12 cellular contexts compared by ENCODE assay signal in the genomic region with DNA sequence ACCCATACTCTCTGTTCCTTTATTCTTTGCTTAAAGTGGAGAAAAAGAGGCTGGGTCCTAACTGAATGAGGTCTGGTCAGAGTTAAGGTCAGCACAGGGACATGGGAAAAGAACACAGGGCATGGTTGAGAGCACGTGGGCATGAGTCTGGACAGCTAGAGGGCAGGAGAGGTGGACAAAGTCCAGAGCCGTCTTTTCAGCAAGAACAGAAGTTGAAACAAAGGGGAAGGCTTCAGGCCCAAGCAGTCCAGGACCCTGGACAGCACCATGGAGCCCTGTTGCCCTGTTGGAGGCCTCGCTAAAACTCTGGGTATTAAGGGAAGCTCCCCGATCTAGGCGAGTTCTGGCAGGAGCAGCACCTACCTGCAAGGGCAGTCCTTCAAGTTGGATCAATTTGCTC. TPM values are rescaled to one million over a fixed set of nuclear protein-coding genes. Genes with fewer than 3 reads are reported as not detected.
DNase-seq lines count a peak whose midpoint lies in the region; ATAC-seq and TF ChIP-seq lines count a peak whose summit lies in the region.
"Had no signal": no experiment of that assay in that cellular context is flagged by ENCODE, and none has a peak within 500 bp of the region (broad histone marks: within the 10 kb centered on the region; RNA-seq: fewer than 3 reads in every experiment).

No MANE protein-coding gene starts in this region.

- no peaks in the 10 kb centered on the region for H3K9me3 Mint-ChIP-seq in activated naive CD8-positive, alpha-beta T cell treated with anti-CD3 and anti-CD28 coated beads, Interleukin-2, amount 10 ng/mL, durations not matched to agents 7 days and 5 days
- no peaks in the 10 kb centered on the region for H3K9me3 Mint-ChIP-seq in activated naive CD8-positive, alpha-beta T cell treated with anti-CD3 and anti-CD28 coated beads for 36 hours
- no peaks in the 10 kb centered on the region for H3K9me3 Mint-ChIP-seq in effector memory CD8-positive, alpha-beta T cell
- H3K9me3 Mint-ChIP-seq: central memory CD8-positive, alpha-beta T cell had no signal

- no peak overlapping the region for H3K27ac ChIP-seq in left ventricle myocardium inferior (replicated peaks)
- H3K27ac ChIP-seq: VCaP had no signal

- no peak overlapping the region for H3K27ac Mint-ChIP-seq in activated naive CD8-positive, alpha-beta T cell treated with anti-CD3 and anti-CD28 coated beads, Interleukin-2, amount 10 ng/mL, durations not matched to agents 7 days and 5 days
- H3K27ac Mint-ChIP-seq in activated naive CD8-positive, alpha-beta T cell treated with anti-CD3 and anti-CD28 coated beads for 36 hours = no peak overlapping the region
- H3K27ac Mint-ChIP-seq in effector memory CD8-positive, alpha-beta T cell = no peak overlapping the region
- H3K27ac Mint-ChIP-seq: memory B cell had no signal

- intact Hi-C loops in left ventricle myocardium inferior (cut with micrococcal nuclease) = no loop called here

- TF ChIP-seq CTCF in left ventricle myocardium inferior (IDR thresholded peaks at IDR 0.05; ENCODE audit: borderline replicate concordance) = no peak

- no peaks in the 10 kb centered on the region for H3K27me3 Mint-ChIP-seq in activated naive CD8-positive, alpha-beta T cell treated with anti-CD3 and anti-CD28 coated beads, Interleukin-2, amount 10 ng/mL, durations not matched to agents 7 days and 5 days
- H3K27me3 Mint-ChIP-seq in activated naive CD8-positive, alpha-beta T cell treated with anti-CD3 and anti-CD28 coated beads for 36 hours = no peaks in the 10 kb centered on the region
- H3K27me3 Mint-ChIP-seq in effector memory CD8-positive, alpha-beta T cell = no peaks in the 10 kb centered on the region
- H3K27me3 Mint-ChIP-seq: central memory CD8-positive, alpha-beta T cell; memory B cell had no signal

- POLR2A ChIA-PET in activated naive CD8-positive, alpha-beta T cell treated with anti-CD3 and anti-CD28 coated beads, Interleukin-2, amount 10 ng/mL, durations not matched to agents 7 days and 5 days (lab: Charles Lee) = no interaction called here

- H3K9me3 ChIP-seq in left ventricle myocardium inferior (replicated peaks) = no peaks in the 10 kb centered on the region

- H3K27me3 ChIP-seq in left ventricle myocardium inferior (ENCODE audit: low read depth) = no peaks in the 10 kb centered on the region

- no peak overlapping the region for H3K4me3 Mint-ChIP-seq in activated naive CD8-positive, alpha-beta T cell treated with anti-CD3 and anti-CD28 coated beads, Interleukin-2, amount 10 ng/mL, durations not matched to agents 7 days and 5 days
- no peak overlapping the region for H3K4me3 Mint-ChIP-seq in activated naive CD8-positive, alpha-beta T cell treated with anti-CD3 and anti-CD28 coated beads for 36 hours
- no peak overlapping the region for H3K4me3 Mint-ChIP-seq in effector memory CD8-positive, alpha-beta T cell
- H3K4me3 Mint-ChIP-seq: central memory CD8-positive, alpha-beta T cell; memory B cell had no signal

- peaks cover 16% of the 10 kb centered on the region for H3K36me3 ChIP-seq in left ventricle myocardium inferior

- H3K4me1 ChIP-seq in left ventricle myocardium inferior = no peaks in the 10 kb centered on the region

- no peak for ATAC-seq in activated naive CD8-positive, alpha-beta T cell treated with anti-CD3 and anti-CD28 coated beads, Interleukin-2, amount 10 ng/mL, durations not matched to agents 7 days and 5 days (ENCODE audit: low read depth)
- ATAC-seq in effector memory CD8-positive, alpha-beta T cell (replicated peaks) = no peak
- no peak for ATAC-seq in HG03159 (IDR thresholded peaks at IDR 0.05; ENCODE audit: unreplicated experiment)

- H3K36me3 Mint-ChIP-seq in activated naive CD8-positive, alpha-beta T cell treated with anti-CD3 and anti-CD28 coated beads, Interleukin-2, amount 10 ng/mL, durations not matched to agents 7 days and 5 days = peaks cover 31% of the 10 kb centered on the region
- H3K36me3 Mint-ChIP-seq in activated naive CD8-positive, alpha-beta T cell treated with anti-CD3 and anti-CD28 coated beads for 36 hours = peaks cover 45% of the 10 kb centered on the region
- no peaks in the 10 kb centered on the region for H3K36me3 Mint-ChIP-seq in effector memory CD8-positive, alpha-beta T cell (ENCODE audit: insufficient read depth)

- peak; percentile 55 for DNase-seq in activated naive CD8-positive, alpha-beta T cell treated with anti-CD3 and anti-CD28 coated beads, Interleukin-2, amount 10 ng/mL, durations not matched to agents 7 days and 5 days
- no peak for DNase-seq in activated naive CD8-positive, alpha-beta T cell treated with anti-CD3 and anti-CD28 coated beads for 36 hours
- peak; percentile 41 for DNase-seq in UCSD-AML1 (lab: John Stamatoyannopoulos, UW; ENCODE audit: unreplicated experiment)
- DNase-seq in left ventricle myocardium inferior = peak; percentile 24
- peak; percentile 18 for DNase-seq in smooth muscle cell of the brain vasculature (ENCODE audit: low read depth, low spot score)
- DNase-seq in effector memory CD8-positive, alpha-beta T cell = no peak
- DNase-seq in NCI-H1092 (lab: John Stamatoyannopoulos, UW) = no peak
- DNase-seq: NCI-H2171 had no signal

- no peak overlapping the region for H3K4me3 ChIP-seq in left ventricle myocardium inferior

- no peaks in the 10 kb centered on the region for H3K4me1 Mint-ChIP-seq in activated naive CD8-positive, alpha-beta T cell treated with anti-CD3 and anti-CD28 coated beads, Interleukin-2, amount 10 ng/mL, durations not matched to agents 7 days and 5 days
- no peaks in the 10 kb centered on the region for H3K4me1 Mint-ChIP-seq in activated naive CD8-positive, alpha-beta T cell treated with anti-CD3 and anti-CD28 coated beads for 36 hours
- no peaks in the 10 kb centered on the region for H3K4me1 Mint-ChIP-seq in effector memory CD8-positive, alpha-beta T cell (ENCODE audit: low read depth in 2 of 2)
- H3K4me1 Mint-ChIP-seq: central memory CD8-positive, alpha-beta T cell; memory B cell had no signal

RNA-seq across cellular contexts. Expression of a gene that starts 50.7 kb away (rescaled TPM):
- 1 to 10 TPM; 2.6 to 3.1 TPM for total RNA-seq in activated naive CD8-positive, alpha-beta T cell treated with anti-CD3 and anti-CD28 coated beads, Interleukin-2, amount 10 ng/mL, durations not matched to agents 7 days and 5 days
- total RNA-seq in activated naive CD8-positive, alpha-beta T cell treated with anti-CD3 and anti-CD28 coated beads for 36 hours = 1 to 10 TPM; 6.0 to 6.9 TPM
- total RNA-seq in left ventricle myocardium inferior = 0.91 TPM

RNA-seq across cellular contexts. Expression of a gene that starts 56.4 kb away (rescaled TPM):
- total RNA-seq in activated naive CD8-positive, alpha-beta T cell treated with anti-CD3 and anti-CD28 coated beads, Interleukin-2, amount 10 ng/mL, durations not matched to agents 7 days and 5 days = 1 to 10 TPM; 7.6 to 8.0 TPM
- 1 to 10 TPM; 4.3 to 5.1 TPM for total RNA-seq in activated naive CD8-positive, alpha-beta T cell treated with anti-CD3 and anti-CD28 coated beads for 36 hours
- total RNA-seq in left ventricle myocardium inferior = 5.5 TPM

Comparison
In these comparisons a context has a peak if more than half of its experiments do, and no peak if none do; other contexts are left out.
1. DNase-seq: peak in activated naive CD8-positive, alpha-beta T cell treated with anti-CD3 and anti-CD28 coated beads, Interleukin-2, amount 10 ng/mL, durations not matched to agents 7 days and 5 days (single experiment), UCSD-AML1 (single experiment), left ventricle myocardium inferior (single experiment) and smooth muscle cell of the brain vasculature (single experiment); none in activated naive CD8-positive, alpha-beta T cell treated with anti-CD3 and anti-CD28 coated beads for 36 hours (single experiment), effector memory CD8-positive, alpha-beta T cell (0 of 3) and NCI-H1092 (single experiment).